In the genomic region with DNA sequence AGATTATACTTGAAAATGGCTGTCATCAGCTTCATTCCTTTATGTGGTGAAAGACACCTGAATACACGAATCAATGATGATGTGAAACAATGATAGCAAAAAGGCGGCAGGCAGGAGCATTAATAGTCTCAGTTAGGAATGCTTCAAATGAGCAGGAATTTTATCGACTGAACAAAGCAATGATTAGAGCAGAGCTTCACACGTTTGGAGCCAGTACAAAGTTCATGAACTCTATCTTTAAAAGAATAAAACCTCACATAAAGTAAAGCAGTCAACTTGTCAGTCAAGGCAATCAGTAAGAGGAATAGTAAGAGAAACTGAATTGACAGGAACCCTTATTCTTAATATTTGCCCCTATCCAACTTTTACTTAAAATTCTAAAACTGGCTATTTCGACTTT, we compare ENCODE assay signal across 1 cellular context.
TF ChIP-seq lines count a peak whose summit lies in the region.

No MANE protein-coding gene starts in this region.

TF ChIP-seq in HepG2, 621 proteins besides CTCF, POLR2A, EP300 and RAD21 (continued from another document):
- TF ChIP-seq, protein P1, sequence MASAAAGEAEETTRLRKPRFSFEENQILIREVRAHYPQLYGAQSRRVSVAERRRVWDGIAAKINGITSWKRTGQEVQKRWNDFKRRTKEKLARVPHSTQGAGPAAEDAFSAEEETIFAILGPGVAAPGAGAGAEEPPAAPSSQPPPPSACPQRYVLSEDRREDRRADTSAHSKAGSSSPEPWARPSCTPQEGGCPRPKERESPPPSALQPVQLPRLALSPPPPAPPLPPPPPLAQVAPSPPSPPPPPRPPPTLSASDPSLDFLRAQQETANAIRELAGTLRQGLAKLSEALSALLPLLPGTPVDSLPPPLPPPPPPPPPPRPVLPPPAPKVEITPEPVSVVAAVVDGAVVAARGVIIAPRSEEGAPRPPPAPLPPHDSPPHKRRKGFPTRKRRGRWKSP (CRISPR knock-in tag; IDR thresholded peaks at IDR 0.05) = no peak
- TF ChIP-seq, protein P2, sequence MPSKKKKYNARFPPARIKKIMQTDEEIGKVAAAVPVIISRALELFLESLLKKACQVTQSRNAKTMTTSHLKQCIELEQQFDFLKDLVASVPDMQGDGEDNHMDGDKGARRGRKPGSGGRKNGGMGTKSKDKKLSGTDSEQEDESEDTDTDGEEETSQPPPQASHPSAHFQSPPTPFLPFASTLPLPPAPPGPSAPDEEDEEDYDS (CRISPR knock-in tag; IDR thresholded peaks at IDR 0.05) = no peak
- TF ChIP-seq SALL2 (CRISPR knock-in tag; IDR thresholded peaks at IDR 0.05) = no peak
- TF ChIP-seq IKZF4 (CRISPR knock-in tag; IDR thresholded peaks at IDR 0.05; ENCODE audit: borderline replicate concordance, low read depth, not compliant biosample characterization) = no peak
- no peak for TF ChIP-seq MBNL3 (CRISPR knock-in tag; conservative IDR thresholded peaks at IDR 0.05)
- no peak for TF ChIP-seq RARG (CRISPR knock-in tag; IDR thresholded peaks at IDR 0.05; ENCODE audit: low read depth)
- 0 out of 2 replicates have a peak, but pooled peaks have one; percentile 38 for TF ChIP-seq TARDBP (CRISPR knock-in tag; IDR thresholded peaks at IDR 0.05)
- no peak for TF ChIP-seq DPF2 (CRISPR knock-in tag; IDR thresholded peaks at IDR 0.05; ENCODE audit: borderline replicate concordance, low read depth)
- TF ChIP-seq IRX3 (CRISPR knock-in tag; IDR thresholded peaks at IDR 0.05; ENCODE audit: borderline replicate concordance, low read depth) = no peak
- TF ChIP-seq ZBTB20 (CRISPR knock-in tag; IDR thresholded peaks at IDR 0.05; ENCODE audit: borderline replicate concordance, low read depth) = no peak
- no peak for TF ChIP-seq SOX13 (IDR thresholded peaks at IDR 0.05)
- TF ChIP-seq SOX13 (CRISPR knock-in tag; conservative IDR thresholded peaks at IDR 0.05 in 1 of 2, IDR thresholded peaks at IDR 0.05 in 1 of 2) = peak in 1 of 2 experiments; percentile 47; a peak in 1 of 4 replicates
- TF ChIP-seq SOX5 (CRISPR knock-in tag; IDR thresholded peaks at IDR 0.05; ENCODE audit: borderline replicate concordance) = peak; percentile 21; the same call in 1 of the 2 replicates
- peak; percentile 39; the same call in 1 of the 2 replicates for TF ChIP-seq HNF4A (CRISPR knock-in tag; IDR thresholded peaks at IDR 0.05)
- no peak for TF ChIP-seq JUN (CRISPR knock-in tag; IDR thresholded peaks at IDR 0.05)
- TF ChIP-seq RARA (CRISPR knock-in tag; IDR thresholded peaks at IDR 0.05) = peak; percentile 42; the same call in 1 of the 2 replicates
- no peak for TF ChIP-seq ZNF543 (CRISPR knock-in tag; IDR thresholded peaks at IDR 0.05)
- TF ChIP-seq, protein P3, sequence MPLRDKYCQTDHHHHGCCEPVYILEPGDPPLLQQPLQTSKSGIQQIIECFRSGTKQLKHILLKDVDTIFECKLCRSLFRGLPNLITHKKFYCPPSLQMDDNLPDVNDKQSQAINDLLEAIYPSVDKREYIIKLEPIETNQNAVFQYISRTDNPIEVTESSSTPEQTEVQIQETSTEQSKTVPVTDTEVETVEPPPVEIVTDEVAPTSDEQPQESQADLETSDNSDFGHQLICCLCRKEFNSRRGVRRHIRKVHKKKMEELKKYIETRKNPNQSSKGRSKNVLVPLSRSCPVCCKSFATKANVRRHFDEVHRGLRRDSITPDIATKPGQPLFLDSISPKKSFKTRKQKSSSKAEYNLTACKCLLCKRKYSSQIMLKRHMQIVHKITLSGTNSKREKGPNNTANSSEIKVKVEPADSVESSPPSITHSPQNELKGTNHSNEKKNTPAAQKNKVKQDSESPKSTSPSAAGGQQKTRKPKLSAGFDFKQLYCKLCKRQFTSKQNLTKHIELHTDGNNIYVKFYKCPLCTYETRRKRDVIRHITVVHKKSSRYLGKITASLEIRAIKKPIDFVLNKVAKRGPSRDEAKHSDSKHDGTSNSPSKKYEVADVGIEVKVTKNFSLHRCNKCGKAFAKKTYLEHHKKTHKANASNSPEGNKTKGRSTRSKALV (CRISPR knock-in tag; IDR thresholded peaks at IDR 0.05) = no peak
- no peak for TF ChIP-seq ZNF264 (CRISPR knock-in tag; IDR thresholded peaks at IDR 0.05)
- TF ChIP-seq PPARG (CRISPR knock-in tag; conservative IDR thresholded peaks at IDR 0.05) = 0 out of 2 replicates have a peak, but pooled peaks have one; percentile 23
- TF ChIP-seq CHCHD3 (CRISPR knock-in tag; IDR thresholded peaks at IDR 0.05) = no peak
- TF ChIP-seq, protein P4, sequence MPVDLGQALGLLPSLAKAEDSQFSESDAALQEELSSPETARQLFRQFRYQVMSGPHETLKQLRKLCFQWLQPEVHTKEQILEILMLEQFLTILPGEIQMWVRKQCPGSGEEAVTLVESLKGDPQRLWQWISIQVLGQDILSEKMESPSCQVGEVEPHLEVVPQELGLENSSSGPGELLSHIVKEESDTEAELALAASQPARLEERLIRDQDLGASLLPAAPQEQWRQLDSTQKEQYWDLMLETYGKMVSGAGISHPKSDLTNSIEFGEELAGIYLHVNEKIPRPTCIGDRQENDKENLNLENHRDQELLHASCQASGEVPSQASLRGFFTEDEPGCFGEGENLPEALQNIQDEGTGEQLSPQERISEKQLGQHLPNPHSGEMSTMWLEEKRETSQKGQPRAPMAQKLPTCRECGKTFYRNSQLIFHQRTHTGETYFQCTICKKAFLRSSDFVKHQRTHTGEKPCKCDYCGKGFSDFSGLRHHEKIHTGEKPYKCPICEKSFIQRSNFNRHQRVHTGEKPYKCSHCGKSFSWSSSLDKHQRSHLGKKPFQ (CRISPR knock-in tag; IDR thresholded peaks at IDR 0.05; ENCODE audit: insufficient replicate concordance) = no peak
- no peak for TF ChIP-seq SOX6 (IDR thresholded peaks at IDR 0.05)
- TF ChIP-seq SOX6 (CRISPR knock-in tag; IDR thresholded peaks at IDR 0.05) = peak; percentile 50; the same call in 1 of the 2 replicates
- no peak for TF ChIP-seq ZNF782 (CRISPR knock-in tag; IDR thresholded peaks at IDR 0.05; ENCODE audit: borderline replicate concordance)
- no peak for TF ChIP-seq TCF12 (IDR thresholded peaks at IDR 0.05)
- no peak for TF ChIP-seq TCF12 (CRISPR knock-in tag; IDR thresholded peaks at IDR 0.05)
- TF ChIP-seq, protein P5, sequence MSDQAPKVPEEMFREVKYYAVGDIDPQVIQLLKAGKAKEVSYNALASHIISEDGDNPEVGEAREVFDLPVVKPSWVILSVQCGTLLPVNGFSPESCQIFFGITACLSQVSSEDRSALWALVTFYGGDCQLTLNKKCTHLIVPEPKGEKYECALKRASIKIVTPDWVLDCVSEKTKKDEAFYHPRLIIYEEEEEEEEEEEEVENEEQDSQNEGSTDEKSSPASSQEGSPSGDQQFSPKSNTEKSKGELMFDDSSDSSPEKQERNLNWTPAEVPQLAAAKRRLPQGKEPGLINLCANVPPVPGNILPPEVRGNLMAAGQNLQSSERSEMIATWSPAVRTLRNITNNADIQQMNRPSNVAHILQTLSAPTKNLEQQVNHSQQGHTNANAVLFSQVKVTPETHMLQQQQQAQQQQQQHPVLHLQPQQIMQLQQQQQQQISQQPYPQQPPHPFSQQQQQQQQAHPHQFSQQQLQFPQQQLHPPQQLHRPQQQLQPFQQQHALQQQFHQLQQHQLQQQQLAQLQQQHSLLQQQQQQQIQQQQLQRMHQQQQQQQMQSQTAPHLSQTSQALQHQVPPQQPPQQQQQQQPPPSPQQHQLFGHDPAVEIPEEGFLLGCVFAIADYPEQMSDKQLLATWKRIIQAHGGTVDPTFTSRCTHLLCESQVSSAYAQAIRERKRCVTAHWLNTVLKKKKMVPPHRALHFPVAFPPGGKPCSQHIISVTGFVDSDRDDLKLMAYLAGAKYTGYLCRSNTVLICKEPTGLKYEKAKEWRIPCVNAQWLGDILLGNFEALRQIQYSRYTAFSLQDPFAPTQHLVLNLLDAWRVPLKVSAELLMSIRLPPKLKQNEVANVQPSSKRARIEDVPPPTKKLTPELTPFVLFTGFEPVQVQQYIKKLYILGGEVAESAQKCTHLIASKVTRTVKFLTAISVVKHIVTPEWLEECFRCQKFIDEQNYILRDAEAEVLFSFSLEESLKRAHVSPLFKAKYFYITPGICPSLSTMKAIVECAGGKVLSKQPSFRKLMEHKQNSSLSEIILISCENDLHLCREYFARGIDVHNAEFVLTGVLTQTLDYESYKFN (CRISPR knock-in tag; conservative IDR thresholded peaks at IDR 0.05) = 0 out of 2 replicates have a peak, but pooled peaks have one; percentile 31
- TF ChIP-seq TBX3 (IDR thresholded peaks at IDR 0.05; ENCODE audit: borderline replicate concordance) = 0 out of 2 replicates have a peak, but pooled peaks have one; percentile 17
- TF ChIP-seq HDAC6 (IDR thresholded peaks at IDR 0.05; ENCODE audit: low read depth, low read length) = no peak
- TF ChIP-seq ATF7-NPFF (CRISPR knock-in tag; IDR thresholded peaks at IDR 0.05; ENCODE audit: low read depth) = no peak
- TF ChIP-seq REL (CRISPR knock-in tag; conservative IDR thresholded peaks at IDR 0.05) = no peak
